In the genomic region with DNA sequence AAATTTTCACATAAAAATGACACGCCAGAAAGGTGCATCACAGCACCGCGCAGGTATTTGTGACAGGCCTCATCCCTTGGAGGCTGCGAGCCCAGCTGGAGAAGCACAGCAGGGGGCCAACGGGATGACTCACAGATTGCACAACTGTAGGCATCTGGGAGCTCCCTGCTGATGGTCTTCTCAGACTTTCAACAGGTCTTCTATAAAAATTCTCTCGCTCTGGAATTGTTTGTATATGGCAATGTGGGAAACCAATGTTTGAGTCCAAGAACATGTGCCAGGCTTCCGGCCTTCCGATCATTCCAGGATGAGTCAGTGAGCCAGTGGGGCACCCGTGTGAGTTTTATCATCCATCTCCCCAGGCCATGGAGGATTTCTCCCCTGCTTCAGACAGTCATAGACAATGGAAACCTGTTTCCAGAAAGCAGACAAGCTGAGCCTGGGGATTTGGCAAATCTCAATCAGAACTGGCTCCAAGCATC, we compare ENCODE assay signal across 9 cellular contexts. TPM values are rescaled to one million over a fixed set of nuclear protein-coding genes. Genes with fewer than 3 reads are reported as not detected.
DNase-seq lines count a peak whose midpoint lies in the region; ATAC-seq and TF ChIP-seq lines count a peak whose summit lies in the region.
"Had no signal": no experiment of that assay in that cellular context is flagged by ENCODE, and none has a peak within 500 bp of the region (broad histone marks: within the 10 kb centered on the region; RNA-seq: fewer than 3 reads in every experiment).

No MANE protein-coding gene starts in this region.

- POLR2A ChIA-PET in A673 (lab: Charles Lee; ENCODE audit: low non-redundant PET) = no interaction called here

- H3K9me3 ChIP-seq in A673 (ENCODE audit: low read depth, low read length, poor library complexity, severe bottlenecking) = no peaks in the 10 kb centered on the region
- H3K9me3 ChIP-seq in SJSA1 (replicated peaks) = 0 out of 2 replicates have a peak, but pooled peaks cover 2% of the 10 kb centered on the region

- H3K27me3 ChIP-seq in A673 (replicated peaks; ENCODE audit: insufficient read depth, low read depth, low read length, poor library complexity) (no peaks in the 10 kb centered on the region), SJSA1 (replicated peaks) (no peaks in the 10 kb centered on the region)

- intact Hi-C loops in A673 (cut with micrococcal nuclease; ENCODE audit: unreplicated experiment) = no loop called here

- CTCF ChIA-PET in A673 (lab: Charles Lee) = interaction anchor here (1.0 kb wide), 1 partner anchor 24 kb away, joined by 3 read pairs; a partner anchor contains a TSS

- H3K4me1 ChIP-seq in A673 (ENCODE audit: insufficient read depth, low read length, poor library complexity, severe bottlenecking) (no peaks in the 10 kb centered on the region), SJSA1 (replicated peaks) (peaks cover 31% of the 10 kb centered on the region)

- H3K27ac ChIP-seq in A673 (ENCODE audit: low read depth, low read length, poor library complexity, severe bottlenecking) = peak overlapping the region; percentile 40
- H3K27ac ChIP-seq in SJSA1 = peak overlapping the region; percentile 76
- H3K27ac ChIP-seq: tibial artery had no signal

- no TSS peak for BruUV-seq in A673 (replicated peaks; lab: Mats Ljungman, UMichigan)

- ATAC-seq in HG03442 (IDR thresholded peaks at IDR 0.05; ENCODE audit: unreplicated experiment) = no peak

- no peak overlapping the region for H3K4me3 ChIP-seq in A673 (ENCODE audit: low read depth, low read length, poor library complexity, severe bottlenecking)
- no peak overlapping the region for H3K4me3 ChIP-seq in SJSA1
- H3K4me3 ChIP-seq in fibroblast of villous mesenchyme (ENCODE audit: low read depth, low read length) = no peak overlapping the region
- H3K4me3 ChIP-seq: tibial artery had no signal

- TF ChIP-seq CTCF in A673 (conservative IDR thresholded peaks at IDR 0.05; ENCODE audit: low read depth, low read length) (no peak), fibroblast of villous mesenchyme (IDR thresholded peaks at IDR 0.05; ENCODE audit: insufficient read depth, low read depth, low read length) (no peak)

- H3K36me3 ChIP-seq in A673 (ENCODE audit: insufficient read depth, low read length, poor library complexity, severe bottlenecking) (no peaks in the 10 kb centered on the region), SJSA1 (no peaks in the 10 kb centered on the region)
- H3K36me3 ChIP-seq: tibial artery had no signal

- DNase-seq in A673 (ENCODE audit: low spot score) (peak; percentile 90), HCEC 1CT (peak; percentile 97), SJSA1 (ENCODE audit: low read depth in 1 of 2, low spot score in 2 of 2) (peak; percentile 90), fibroblast of villous mesenchyme (ENCODE audit: low read depth) (peak; percentile 99), NCI-H2107 treated with DMSO at 0.1 percent for 48 hours (lab: John Stamatoyannopoulos, UW; ENCODE audit: unreplicated experiment) (no peak), NCI-H2227 treated with DMSO at 0.1 percent for 48 hours (lab: John Stamatoyannopoulos, UW) (no peak), COR-L47 (lab: John Stamatoyannopoulos, UW) (no peak)
- DNase-seq: tibial artery had no signal

RNA-seq across cellular contexts. Expression of a gene that starts 24.1 kb away (rescaled TPM):
- total RNA-seq in A673 (2021) = 3.9 and 5.9 TPM in 2 replicates
- total RNA-seq in SJSA1 (2014; rRNA removed; shearing (Covaris generic)) = 8.5 and 19.5 TPM in 2 replicates
- total RNA-seq in fibroblast of villous mesenchyme = 14.8 and 50.5 TPM in 2 replicates

Comparison
In these comparisons a context has a peak if more than half of its experiments do, and no peak if none do; other contexts are left out.
1. DNase-seq: peak in A673 (single experiment), HCEC 1CT (single experiment), SJSA1 (2 of 2) and fibroblast of villous mesenchyme (single experiment); none in NCI-H2107 treated with DMSO at 0.1 percent for 48 hours (single experiment), NCI-H2227 treated with DMSO at 0.1 percent for 48 hours (single experiment) and COR-L47 (single experiment).